Comparison of ENCODE assay signal across 8 cellular contexts in the genomic region with DNA sequence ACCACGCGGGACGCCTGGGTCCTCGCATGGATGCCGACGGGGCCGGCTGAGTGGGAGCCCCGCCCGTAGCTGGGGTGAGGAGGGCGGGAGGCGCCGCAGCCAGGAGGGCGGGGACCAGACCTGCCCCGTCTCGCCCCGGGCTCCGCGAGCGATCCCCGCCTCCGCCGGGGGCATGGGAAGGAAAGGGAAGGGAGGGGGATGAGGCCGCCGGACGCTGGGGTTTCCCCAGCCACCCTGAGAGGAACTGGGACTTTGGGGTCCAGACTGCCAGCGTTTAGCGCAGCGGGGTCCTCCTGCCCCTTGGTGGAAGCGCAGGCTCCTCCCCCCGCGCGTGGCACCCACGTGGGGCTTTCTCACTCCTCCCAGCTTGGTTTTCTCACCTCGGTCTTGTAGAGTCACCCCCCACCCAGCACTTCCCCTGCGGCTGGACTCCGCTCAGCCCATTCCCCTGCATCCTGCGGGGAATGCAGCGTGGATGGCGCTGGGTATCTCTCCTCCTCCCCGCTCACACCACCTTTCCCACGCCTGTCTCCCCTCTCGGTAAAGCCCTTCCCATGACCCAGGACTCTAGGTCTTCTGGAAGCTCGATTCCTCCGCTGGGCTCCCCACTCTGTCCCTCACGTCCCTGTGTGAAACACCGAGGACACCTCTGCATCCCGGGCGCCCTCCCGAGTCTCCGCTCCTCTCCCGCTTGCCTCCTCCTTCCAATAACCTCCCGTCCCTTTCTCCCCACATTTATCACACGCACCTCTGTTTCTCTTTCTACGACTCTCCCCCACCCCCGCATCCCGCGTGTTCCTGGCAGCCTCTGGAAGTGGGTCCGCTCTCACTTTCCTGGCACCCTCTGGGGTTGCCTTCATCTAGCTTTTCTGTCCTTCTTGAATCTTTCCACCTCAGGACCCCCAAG. TPM values are rescaled to one million over a fixed set of nuclear protein-coding genes. Genes with fewer than 3 reads are reported as not detected.
DNase-seq lines count a peak whose midpoint lies in the region; ATAC-seq and TF ChIP-seq lines count a peak whose summit lies in the region.

No MANE protein-coding gene starts in this region.

- H3K4me3 ChIP-seq in OCI-LY3 (ENCODE audit: low read length): peak overlapping the region; percentile 92
- peak overlapping the region; percentile 89 for H3K4me3 ChIP-seq in fibroblast of mammary gland (ENCODE audit: control insufficient read depth, low read depth, low read length)
- peak overlapping the region; percentile 73 to 87 (median 84) for H3K4me3 ChIP-seq in stomach

- peaks cover 54% of the 10 kb centered on the region for H3K4me1 Mint-ChIP-seq in activated T-cell treated with anti-CD3 and anti-CD28 coated beads, Interleukin-2, amount 50 U/mL, for 4 hours (ENCODE audit: low read depth)
- H3K4me1 Mint-ChIP-seq in neural crest cell: peaks cover 30% of the 10 kb centered on the region

- H3K4me1 ChIP-seq in OCI-LY3 (ENCODE audit: low read length) (peaks cover 18% of the 10 kb centered on the region), stomach (peaks cover 30 to 77% (median 51%) of the 10 kb centered on the region in 4 donors)

- POLR2A ChIA-PET in GM10248 (lab: Yijun Ruan, JAX) (interaction anchor here (0.5 to 3.2 kb wide), 9 partner anchors 13 to 180 kb away, joined by 3 to 25 read pairs (median 3); partner anchors contain the start of gene B9D2), HEK293T (lab: Yijun Ruan, JAX) (interaction anchor here (0.8 to 5.4 kb wide), 10 partner anchors 12 to 125 kb away, joined by 3 to 51 read pairs (median 5); partner anchors contain the start of genes B9D2 and CCDC97)

- H3K4me2 ChIP-seq in OCI-LY3 (ENCODE audit: low read length): peak overlapping the region; percentile 69

- no peaks in the 10 kb centered on the region for H3K9me3 Mint-ChIP-seq in activated T-cell treated with anti-CD3 and anti-CD28 coated beads, Interleukin-2, amount 50 U/mL, for 4 hours
- H3K9me3 Mint-ChIP-seq in neural crest cell: no peaks in the 10 kb centered on the region

- H3K27ac Mint-ChIP-seq in neural crest cell (ENCODE audit: unreplicated experiment): no peak overlapping the region

- H3K27ac ChIP-seq in OCI-LY3 (ENCODE audit: low read length) (peak overlapping the region; percentile 72), stomach (peak overlapping the region; percentile 34 to 91 (median 90))

- no peak for TF ChIP-seq POLR2A in stomach (IDR thresholded peaks at IDR 0.05)

- TF ChIP-seq EP300 in stomach (IDR thresholded peaks at IDR 0.05): no peak

- peaks cover 6% of the 10 kb centered on the region for H3K36me3 Mint-ChIP-seq in activated T-cell treated with anti-CD3 and anti-CD28 coated beads, Interleukin-2, amount 50 U/mL, for 4 hours (ENCODE audit: insufficient read depth)
- H3K36me3 Mint-ChIP-seq in neural crest cell (ENCODE audit: low read depth): no peaks in the 10 kb centered on the region

- H4K20me1 ChIP-seq in OCI-LY3 (ENCODE audit: insufficient read depth, low read length): peaks cover 30% of the 10 kb centered on the region

- H3K27me3 ChIP-seq in OCI-LY3 (ENCODE audit: low read depth, low read length): no peaks in the 10 kb centered on the region
- peaks cover 0 to 36% (median 20%) of the 10 kb centered on the region in 3 donors for H3K27me3 ChIP-seq in stomach

- no peak overlapping the region for H2AFZ ChIP-seq in OCI-LY3 (ENCODE audit: low read depth, low read length)

- WGBS in stomach, 5 donors: 0 to 1% (median 1%) methylated on average over 38 to 58 of the region's 58 CpGs

- CTCF ChIA-PET in GM10248 (lab: Yijun Ruan, JAX) (interaction anchor here (1.0 to 6.7 kb wide), 18 partner anchors 9 to 149 kb away, joined by 3 to 68 read pairs (median 6); partner anchors contain the start of genes B9D2 and CCDC97), HEK293T (lab: Yijun Ruan, JAX) (interaction anchor here (0.6 to 1.8 kb wide), 3 partner anchors 12 to 618 kb away, joined by 3 to 5 read pairs (median 4); partner anchors contain the start of gene B9D2)

- no peaks in the 10 kb centered on the region for H3K27me3 Mint-ChIP-seq in activated T-cell treated with anti-CD3 and anti-CD28 coated beads, Interleukin-2, amount 50 U/mL, for 4 hours (ENCODE audit: low read depth)
- H3K27me3 Mint-ChIP-seq in neural crest cell (ENCODE audit: low read depth): peaks cover 57% of the 10 kb centered on the region

- TF ChIP-seq CTCF in GM10248 (IDR thresholded peaks at IDR 0.05; ENCODE audit: control extremely low read depth, extremely low read depth, low read depth, missing control alignments) (no peak), OCI-LY3 (IDR thresholded peaks at IDR 0.05; ENCODE audit: low read depth, low read length) (no peak), fibroblast of mammary gland (conservative IDR thresholded peaks at IDR 0.05; ENCODE audit: control insufficient read depth, insufficient read depth, low read depth, low read length) (no peak), neural crest cell (conservative IDR thresholded peaks at IDR 0.05) (no peak), stomach (IDR thresholded peaks at IDR 0.05) (no peak)

- H3K9ac ChIP-seq in OCI-LY3 (ENCODE audit: low read length): peak overlapping the region; percentile 98

- H3K4me3 Mint-ChIP-seq in activated T-cell treated with anti-CD3 and anti-CD28 coated beads, Interleukin-2, amount 50 U/mL, for 4 hours: peak overlapping the region; percentile 99
- peak overlapping the region; percentile 83 for H3K4me3 Mint-ChIP-seq in neural crest cell

- H3K9me3 ChIP-seq in OCI-LY3 (ENCODE audit: insufficient read depth, low read length): no peaks in the 10 kb centered on the region
- H3K9me3 ChIP-seq in stomach: no peaks in the 10 kb centered on the region

- intact Hi-C loops in stomach (cut with DNase I; ENCODE audit: low total_unique reads): no loop called here

- peak; percentile 91 for DNase-seq in GM10248 (ENCODE audit: extremely low spot score)
- peak; percentile 56 for DNase-seq in HEK293T (ENCODE audit: extremely low spot score)
- peak; percentile 79 for DNase-seq in activated T-cell treated with anti-CD3 and anti-CD28 coated beads, Interleukin-2, amount 50 U/mL, for 4 hours
- DNase-seq in fibroblast of mammary gland (ENCODE audit: low read depth): peak; percentile 58
- DNase-seq in neural crest cell (ENCODE audit: low read depth, low spot score): no peak
- peak; percentile 59 for DNase-seq in stomach

- peaks cover 64% of the 10 kb centered on the region for H3K79me2 ChIP-seq in OCI-LY3 (ENCODE audit: low read length)

- peaks cover 28% of the 10 kb centered on the region for H3K36me3 ChIP-seq in OCI-LY3 (replicated peaks; ENCODE audit: low read depth, low read length)
- H3K36me3 ChIP-seq in stomach: peaks cover 6 to 18% (median 16%) of the 10 kb centered on the region in 4 donors

- ATAC-seq in activated T-cell treated with anti-CD3 and anti-CD28 coated beads, Interleukin-2, amount 50 U/mL, for 4 hours: peak; percentile 58 to 60
- ATAC-seq in HG03571 (IDR thresholded peaks at IDR 0.05; ENCODE audit: unreplicated experiment): no peak

TF ChIP-seq in HEK293T, 16 proteins besides CTCF, POLR2A, EP300 and RAD21:
- no peak for TF ChIP-seq FOXK2 (IDR thresholded peaks at IDR 0.05)
- TF ChIP-seq BHLHE40 (IDR thresholded peaks at IDR 0.05; ENCODE audit: borderline replicate concordance): no peak
- no peak for TF ChIP-seq SUZ12 (IDR thresholded peaks at IDR 0.05)
- no peak for TF ChIP-seq NFRKB (IDR thresholded peaks at IDR 0.05)
- no peak for TF ChIP-seq CTBP1 (IDR thresholded peaks at IDR 0.05; ENCODE audit: borderline replicate concordance)
- no peak for TF ChIP-seq SP1 (IDR thresholded peaks at IDR 0.05)
- TF ChIP-seq FOXA1 (IDR thresholded peaks at IDR 0.05): no peak
- no peak for TF ChIP-seq HDGF (IDR thresholded peaks at IDR 0.05; ENCODE audit: borderline replicate concordance)
- no peak for TF ChIP-seq FOXM1 (IDR thresholded peaks at IDR 0.05; ENCODE audit: borderline replicate concordance)
- TF ChIP-seq L3MBTL2 (conservative IDR thresholded peaks at IDR 0.05): no peak
- TF ChIP-seq ARNT (IDR thresholded peaks at IDR 0.05): no peak
- no peak; the same call in 1 of the 2 replicates for TF ChIP-seq TARDBP (IDR thresholded peaks at IDR 0.05)
- TF ChIP-seq LEF1 (IDR thresholded peaks at IDR 0.05; ENCODE audit: borderline replicate concordance): no peak

RNA-seq across cellular contexts. Expression of gene TGFB1, which starts 2.1 kb away (rescaled TPM):
- total RNA-seq in activated T-cell treated with anti-CD3 and anti-CD28 coated beads, Interleukin-2, amount 50 U/mL, for 4 hours: 100 to 1,000 TPM; 134 to 168 (median 142) TPM
- total RNA-seq in neural crest cell: 2.2 and 3.1 TPM in 2 replicates
- total RNA-seq in stomach: 10 to 100 TPM in 3 of 5 donors, 1 to 10 TPM in 2; 1.3 to 54.3 (median 13.6) TPM
- 10 to 100 TPM; 10.2 to 15.6 (median 15.4) TPM for polyA plus RNA-seq in stomach

RNA-seq across cellular contexts. Expression of gene B9D2, which starts 12.4 kb away (rescaled TPM):
- total RNA-seq in activated T-cell treated with anti-CD3 and anti-CD28 coated beads, Interleukin-2, amount 50 U/mL, for 4 hours: 1 to 10 TPM; 5.4 to 5.7 (median 5.7) TPM
- total RNA-seq in neural crest cell (11.7 and 13.8 TPM in 2 replicates), stomach (10 to 100 TPM in 1 of 5 donors, 1 to 10 TPM in 2, under 1 TPM in 1, not detected in 1; 0.58 to 20.3 (median 5.3) TPM)
- 10 to 100 TPM in 2 of 3 donors, 1 to 10 TPM in 1; 9.2 to 17.4 (median 10.7) TPM for polyA plus RNA-seq in stomach

RNA-seq across cellular contexts. Expression of gene TMEM91, which starts 24.7 kb away (rescaled TPM):
- 1 to 10 TPM; 1.2 to 2.4 (median 1.5) TPM for total RNA-seq in activated T-cell treated with anti-CD3 and anti-CD28 coated beads, Interleukin-2, amount 50 U/mL, for 4 hours
- 6.6 and 7.8 TPM in 2 replicates for total RNA-seq in neural crest cell
- total RNA-seq in stomach: 10 to 100 TPM in 2 of 5 donors, 1 to 10 TPM in 3; 2.3 to 76.3 (median 8.2) TPM
- polyA plus RNA-seq in stomach: 10 to 100 TPM; 14.8 to 33.9 (median 22.4) TPM

RNA-seq across cellular contexts. Expression of gene CCDC97, which starts 41.6 kb away (rescaled TPM):
- total RNA-seq in activated T-cell treated with anti-CD3 and anti-CD28 coated beads, Interleukin-2, amount 50 U/mL, for 4 hours: 10 to 100 TPM; 33.8 to 40.5 (median 35.1) TPM
- total RNA-seq in neural crest cell (47.3 and 48.5 TPM in 2 replicates), stomach (10 to 100 TPM in 3 of 5 donors, 1 to 10 TPM in 2; 2.2 to 62.6 (median 19.7) TPM)
- 10 to 100 TPM in 2 of 3 donors, 1 to 10 TPM in 1; 9.8 to 13.7 (median 13.0) TPM for polyA plus RNA-seq in stomach

RNA-seq across cellular contexts. Expression of gene EXOSC5, which starts 45.6 kb away (rescaled TPM):
- 10 to 100 TPM; 86.3 to 95.5 (median 94.5) TPM for total RNA-seq in activated T-cell treated with anti-CD3 and anti-CD28 coated beads, Interleukin-2, amount 50 U/mL, for 4 hours
- 16.8 and 20.3 TPM in 2 replicates for total RNA-seq in neural crest cell
- total RNA-seq in stomach: 100 to 1,000 TPM in 1 of 5 donors, 10 to 100 TPM in 3, 1 to 10 TPM in 1; 4.8 to 131 (median 18.7) TPM
- polyA plus RNA-seq in stomach: 10 to 100 TPM; 21.8 to 48.0 (median 26.0) TPM
